Comparison of ENCODE assay signal across 8 cellular contexts in genomic region chr22:46044718-46045458, GRCh38.
DNase-seq lines count a peak whose midpoint lies in the region; ATAC-seq and TF ChIP-seq lines count a peak whose summit lies in the region.

No MANE protein-coding gene starts in this region.

- DNase-seq in BE2C (no peak), RPMI7951 (ENCODE audit: low read depth) (peak; percentile 29), mucosa of descending colon (peak in 1 of 3 donors; percentile 70), transverse colon (peak; percentile 51), NCI-H2196 (lab: John Stamatoyannopoulos, UW; ENCODE audit: unreplicated experiment) (no peak), GM10248 (ENCODE audit: extremely low spot score) (no peak)

- peak; percentile 62 for ATAC-seq in mucosa of descending colon
- no peak for ATAC-seq in HG02840 (IDR thresholded peaks at IDR 0.05; ENCODE audit: low FRiP score, unreplicated experiment)

- intact Hi-C loops in mucosa of descending colon (cut with DNase I, micrococcal nuclease) = no loop called here
- intact Hi-C loops in transverse colon (cut with DNase I; ENCODE audit: low total_unique reads) = no loop called here

- H3K36me3 ChIP-seq in BE2C = no peaks in the 10 kb centered on the region
- peaks cover 2% of the 10 kb centered on the region for H3K36me3 ChIP-seq in endocrine pancreas (ENCODE audit: control insufficient read depth, insufficient read depth, low read length)
- no peaks in the 10 kb centered on the region for H3K36me3 ChIP-seq in mucosa of descending colon (ENCODE audit: low read depth)
- no peaks in the 10 kb centered on the region for H3K36me3 ChIP-seq in transverse colon

- peak overlapping the region; percentile 75 for H3K9ac ChIP-seq in endocrine pancreas (ENCODE audit: control insufficient read depth, insufficient read depth, low read length)

- TF ChIP-seq CTCF in BE2C (IDR thresholded peaks at IDR 0.05; ENCODE audit: low read depth, low read length) = no peak
- no peak for TF ChIP-seq CTCF in mucosa of descending colon (IDR thresholded peaks at IDR 0.05)
- no peak for TF ChIP-seq CTCF in transverse colon (IDR thresholded peaks at IDR 0.05)
- no peak for TF ChIP-seq CTCF in GM10248 (IDR thresholded peaks at IDR 0.05; ENCODE audit: control extremely low read depth, extremely low read depth, low read depth, missing control alignments)

- 3 to 20% methylated on average over 1 to 39 of the region's 77 CpGs for WGBS in transverse colon (ENCODE audit: low coverage in 1 of 2), 2 donors

- peak overlapping the region; percentile 91 to 97 (median 94) for H3K27ac ChIP-seq in transverse colon

- CTCF ChIA-PET in GM10248 (lab: Yijun Ruan, JAX) = interaction anchor here (1.7 to 2.1 kb wide), 2 partner anchors 27 to 39 kb away, joined by 4 to 5 read pairs; no protein-coding TSS in a partner anchor

- H3K9me3 ChIP-seq in BE2C = no peaks in the 10 kb centered on the region
- no peaks in the 10 kb centered on the region for H3K9me3 ChIP-seq in endocrine pancreas (ENCODE audit: control insufficient read depth, low read length)
- H3K9me3 ChIP-seq in mucosa of descending colon = no peaks in the 10 kb centered on the region
- H3K9me3 ChIP-seq in transverse colon = no peaks in the 10 kb centered on the region

- H3K27me3 ChIP-seq in BE2C (no peaks in the 10 kb centered on the region), endocrine pancreas (ENCODE audit: control insufficient read depth, insufficient read depth, low read length) (no peaks in the 10 kb centered on the region), transverse colon (no peaks in the 10 kb centered on the region)

- no peak for TF ChIP-seq EP300 in transverse colon (IDR thresholded peaks at IDR 0.05; ENCODE audit: low read depth)

- H3K4me3 ChIP-seq in BE2C (ENCODE audit: low read depth, low read length) = peak overlapping the region; percentile 46
- H3K4me3 ChIP-seq in endocrine pancreas (ENCODE audit: control insufficient read depth, insufficient read depth, low read length) = no peak overlapping the region
- peak overlapping the region; percentile 30 for H3K4me3 ChIP-seq in mucosa of descending colon
- peak overlapping the region; percentile 24 to 75 (median 68) for H3K4me3 ChIP-seq in transverse colon

- no peak for TF ChIP-seq POLR2A in transverse colon (IDR thresholded peaks at IDR 0.05)

- POLR2A ChIA-PET in GM10248 (lab: Yijun Ruan, JAX) = no interaction called here

- in situ Hi-C loops in transverse colon (cut with MboI; ENCODE audit: low pct_ligation_motif_present in 1 of 4, low pct_unique_long_range_greater_than_20kb in 1 of 4, low sequenced_read_pairs in 3 of 4) = no loop called here

- H3K4me1 ChIP-seq in BE2C = peaks cover 24% of the 10 kb centered on the region
- H3K4me1 ChIP-seq in endocrine pancreas (ENCODE audit: control insufficient read depth, insufficient read depth, low read length) = no peaks in the 10 kb centered on the region
- peaks cover 27% of the 10 kb centered on the region for H3K4me1 ChIP-seq in mucosa of descending colon (ENCODE audit: low read depth)
- H3K4me1 ChIP-seq in transverse colon = peaks cover 24 to 55% (median 44%) of the 10 kb centered on the region in 4 donors

Comparison
In these comparisons a context has a peak if more than half of its experiments do, and no peak if none do; other contexts are left out.
1. DNase-seq: peak in RPMI7951 (single experiment) and transverse colon (single experiment); none in BE2C (single experiment), NCI-H2196 (single experiment) and GM10248 (single experiment).